ENCODE assay signal across 21 cellular contexts in genomic region chr2:134027980-134028379, GRCh38.
DNase-seq lines count a peak whose midpoint lies in the region; ATAC-seq, FAIRE-seq and TF ChIP-seq lines count a peak whose summit lies in the region.
"Had no signal": no experiment of that assay in that cellular context is flagged by ENCODE, and none has a peak within 500 bp of the region (broad histone marks: within the 10 kb centered on the region; RNA-seq: fewer than 3 reads in every experiment).

No MANE protein-coding gene starts in this region.

- H2AFZ ChIP-seq in H1 (ENCODE audit: low read length) (peak overlapping the region; percentile 86; the same call in 1 of the 2 replicates), osteoblast (ENCODE audit: low read length) (no peak overlapping the region)

- no peaks in the 10 kb centered on the region for H3K36me3 Mint-ChIP-seq in Calu3 (ENCODE audit: insufficient read depth, unreplicated experiment)
- H3K36me3 Mint-ChIP-seq in CD4-positive, alpha-beta T cell (ENCODE audit: low read depth), result no peaks in the 10 kb centered on the region
- H3K36me3 Mint-ChIP-seq: activated naive CD4-positive, alpha-beta T cell treated with anti-CD3 and anti-CD28 coated beads, Interleukin-2, amount 50 U/mL, for 24 hours; natural killer cell; stimulated activated effector memory CD8-positive, alpha-beta T cell treated with anti-CD3 and anti-CD28 coated beads, Interleukin-12 subunit alpha, Interleukin-12 subunit beta, amount 100 ng/mL, for 72 hours had no signal

- no peaks in the 10 kb centered on the region for H3K36me3 ChIP-seq in H1 (ENCODE audit: control insufficient read depth in 2 of 4, insufficient read depth in 4 of 4, low read length in 3 of 4)
- H3K36me3 ChIP-seq in kidney (ENCODE audit: control insufficient read depth in 1 of 2, insufficient read depth in 2 of 2, low read length in 2 of 2), result no peaks in the 10 kb centered on the region
- no peaks in the 10 kb centered on the region for H3K36me3 ChIP-seq in skeletal muscle tissue (ENCODE audit: control insufficient read depth in 3 of 3, insufficient read depth in 3 of 3, low read length in 3 of 3)
- no peaks in the 10 kb centered on the region for H3K36me3 ChIP-seq in osteoblast (ENCODE audit: insufficient read depth, low read length)
- H3K36me3 ChIP-seq: right lobe of liver had no signal

- no peaks in the 10 kb centered on the region for H3K4me1 Mint-ChIP-seq in Calu3 (ENCODE audit: low read depth, unreplicated experiment)
- no peaks in the 10 kb centered on the region for H3K4me1 Mint-ChIP-seq in CD4-positive, alpha-beta T cell (ENCODE audit: low read depth)
- H3K4me1 Mint-ChIP-seq: activated naive CD4-positive, alpha-beta T cell treated with anti-CD3 and anti-CD28 coated beads, Interleukin-2, amount 50 U/mL, for 24 hours; natural killer cell had no signal

- peak overlapping the region; percentile 85; the same call in 1 of the 2 replicates for H2BK12ac ChIP-seq in H1 (ENCODE audit: low read depth, low read length)

- peaks cover 2% of the 10 kb centered on the region; the same call in 1 of the 2 replicates for H3K23me2 ChIP-seq in H1 (ENCODE audit: low read depth, low read length)

- WGBS in H1 (ENCODE audit: extremely low coverage in 1 of 2, insufficient coverage in 1 of 2, insufficient read length in 1 of 2, insufficient replicate concordance in 2 of 2, low coverage in 1 of 2, low lambda C conversion rate in 2 of 2, missing lambda C conversion rate in 1 of 2), 2 experiments, result 44% methylated on average over 20 of the region's 21 CpGs; no CpG with 5 or more reads in 1 of the 2 experiments

- H3K4me3 Mint-ChIP-seq in Calu3 (ENCODE audit: low read depth, unreplicated experiment), result peak overlapping the region; percentile 64
- no peak overlapping the region for H3K4me3 Mint-ChIP-seq in CD4-positive, alpha-beta T cell
- H3K4me3 Mint-ChIP-seq: activated naive CD4-positive, alpha-beta T cell treated with anti-CD3 and anti-CD28 coated beads, Interleukin-2, amount 50 U/mL, for 24 hours; effector memory CD8-positive, alpha-beta T cell; natural killer cell; stimulated activated effector memory CD8-positive, alpha-beta T cell treated with anti-CD3 and anti-CD28 coated beads, Interleukin-12 subunit alpha, Interleukin-12 subunit beta, amount 100 ng/mL, for 72 hours had no signal

- H3K4ac ChIP-seq in H1 (replicated peaks; ENCODE audit: insufficient read length, low read depth, low read length), result no peak overlapping the region

- H3K27ac ChIP-seq in H1 (ENCODE audit: low read depth, low read length) (no peak overlapping the region), kidney (ENCODE audit: low read depth in 2 of 2, low read length in 2 of 2) (no peak overlapping the region), skeletal muscle tissue (ENCODE audit: low read depth, low read length) (no peak overlapping the region), osteoblast (ENCODE audit: low read depth, low read length) (no peak overlapping the region)
- H3K27ac ChIP-seq in CD4-positive, alpha-beta T cell (ENCODE audit: low read depth, low read length), result no peak overlapping the region
- H3K27ac ChIP-seq: right lobe of liver had no signal

- no peak overlapping the region for H4K5ac ChIP-seq in H1 (ENCODE audit: insufficient read length, low read depth, low read length)

- no peak for ATAC-seq in CD4-positive, alpha-beta T cell (ENCODE audit: poor library complexity)
- no peak for ATAC-seq in esophagus mucosa
- ATAC-seq: activated CD4-positive, CD25-positive, alpha-beta regulatory T cell treated with anti-CD3 and anti-CD28 coated beads, Interleukin-2, amount 50 U/mL, for 24 hours; effector memory CD8-positive, alpha-beta T cell; natural killer cell; stimulated activated effector memory CD8-positive, alpha-beta T cell treated with anti-CD3 and anti-CD28 coated beads, Interleukin-12 subunit alpha, Interleukin-12 subunit beta, amount 100 ng/mL, for 72 hours had no signal

- FAIRE-seq in H1 (lab: Jason Lieb, UNC), result no peak
- no peak for FAIRE-seq in kidney (lab: Jason Lieb, UNC)

- H3K27me3 ChIP-seq in H1 (replicated peaks in 1 of 4; ENCODE audit: control insufficient read depth in 3 of 4, extremely low read depth in 1 of 4, insufficient read depth in 3 of 4, low read length in 3 of 4) (no peaks in the 10 kb centered on the region; a peak in 1 of 7 replicates), skeletal muscle tissue (ENCODE audit: control insufficient read depth in 3 of 3, insufficient read depth in 3 of 3, low read length in 3 of 3) (peaks cover 13 to 25% (median 23%) of the 10 kb centered on the region in 3 donors), osteoblast (ENCODE audit: insufficient read depth, low read length) (peaks cover 23% of the 10 kb centered on the region)
- peaks cover 29% of the 10 kb centered on the region for H3K27me3 ChIP-seq in CD4-positive, alpha-beta T cell (ENCODE audit: control insufficient read depth, insufficient read depth, low read length)
- H3K27me3 ChIP-seq: right lobe of liver had no signal

- no peak overlapping the region for H3K23ac ChIP-seq in H1 (ENCODE audit: insufficient read length)

- peak overlapping the region; percentile 68; the same call in 1 of the 2 replicates for H2BK20ac ChIP-seq in H1 (ENCODE audit: low read length)

- H3K9me3 ChIP-seq in H1 (ENCODE audit: insufficient read depth in 2 of 2, low read depth in 1 of 2, low read length in 1 of 2), result no peaks in the 10 kb centered on the region
- no peaks in the 10 kb centered on the region for H3K9me3 ChIP-seq in kidney (ENCODE audit: control insufficient read depth in 1 of 2, low read length in 2 of 2)
- no peaks in the 10 kb centered on the region for H3K9me3 ChIP-seq in skeletal muscle tissue (ENCODE audit: control insufficient read depth in 3 of 3, low read length in 3 of 3)
- no peaks in the 10 kb centered on the region for H3K9me3 ChIP-seq in CD4-positive, alpha-beta T cell (ENCODE audit: control insufficient read depth, low read length)
- H3K9me3 ChIP-seq in osteoblast (ENCODE audit: low read depth, low read length), result no peaks in the 10 kb centered on the region
- H3K9me3 ChIP-seq: right lobe of liver had no signal

- no peaks in the 10 kb centered on the region for H3K9me3 Mint-ChIP-seq in Calu3 (ENCODE audit: low read depth, unreplicated experiment)
- H3K9me3 Mint-ChIP-seq in CD4-positive, alpha-beta T cell, result no peaks in the 10 kb centered on the region
- H3K9me3 Mint-ChIP-seq: activated naive CD4-positive, alpha-beta T cell treated with anti-CD3 and anti-CD28 coated beads, Interleukin-2, amount 50 U/mL, for 24 hours; effector memory CD8-positive, alpha-beta T cell; natural killer cell; stimulated activated effector memory CD8-positive, alpha-beta T cell treated with anti-CD3 and anti-CD28 coated beads, Interleukin-12 subunit alpha, Interleukin-12 subunit beta, amount 100 ng/mL, for 72 hours had no signal

- no peaks in the 10 kb centered on the region for H3K79me1 ChIP-seq in H1 (ENCODE audit: low read depth, low read length)

- peak overlapping the region; percentile 83; the same call in 1 of the 2 replicates for H4K8ac ChIP-seq in H1 (ENCODE audit: extremely low read depth, insufficient read depth, low read length)

- TF ChIP-seq RAD21 in H1 (IDR thresholded peaks at IDR 0.05 in 1 of 2, conservative IDR thresholded peaks at IDR 0.05 in 1 of 2; ENCODE audit: low read depth in 2 of 2, low read length in 2 of 2), result peak in 1 of 2 experiments; percentile 17; a peak in 1 of 4 replicates

- H3K27me3 Mint-ChIP-seq in Calu3 (ENCODE audit: unreplicated experiment), result peaks cover 38% of the 10 kb centered on the region
- H3K27me3 Mint-ChIP-seq in CD4-positive, alpha-beta T cell, result peaks cover 49% of the 10 kb centered on the region

- TF ChIP-seq EP300 in H1 (IDR thresholded peaks at IDR 0.05; ENCODE audit: borderline replicate concordance in 1 of 2, low read depth in 2 of 2, low read length in 2 of 2), result no peak

- H3K14ac ChIP-seq in H1 (ENCODE audit: insufficient read length), result no peak overlapping the region

- peak; percentile 23 for DNase-seq in Calu3
- peak in 1 of 2 experiments; percentile 61 for DNase-seq in H1 (ENCODE audit: low read depth in 1 of 2, low spot score in 2 of 2)
- peak; percentile 64 for DNase-seq in kidney
- no peak for DNase-seq in OCI-M1 (lab: John Stamatoyannopoulos, UW)
- no peak for DNase-seq in CD4-positive, alpha-beta T cell
- DNase-seq in osteoblast (ENCODE audit: insufficient read length, low spot score, missing footprints), result no peak
- DNase-seq: activated CD8-positive, alpha-beta memory T cell treated with anti-CD3 and anti-CD28 coated beads, Interleukin-2, amount 50 U/mL, for 48 hours; central memory CD4-positive, alpha-beta T cell; DMS79 treated with DMSO at 0.1 percent for 48 hours; effector memory CD8-positive, alpha-beta T cell; Kasumi-1; kidney glomerular epithelial cell; natural killer cell; NCI-H1436 treated with DMSO at 0.1 percent for 48 hours; NCI-H524 treated with DMSO at 0.1 percent for 48 hours; right lobe of liver had no signal

- H3K18ac ChIP-seq in H1 (ENCODE audit: extremely low read depth, low read length), result peak overlapping the region; percentile 86; the same call in 1 of the 2 replicates

- H2BK15ac ChIP-seq in H1 (ENCODE audit: low read length), result 0 out of 2 replicates have a peak overlapping the region, but pooled peaks have one; percentile 75

- H3K56ac ChIP-seq in H1 (replicated peaks; ENCODE audit: insufficient read length, low read depth, low read length), result no peak overlapping the region

- no peak for TF ChIP-seq CTCF in Calu3 (IDR thresholded peaks at IDR 0.05; ENCODE audit: unreplicated experiment)
- no peak for TF ChIP-seq CTCF in H1 (IDR thresholded peaks at IDR 0.05; ENCODE audit: control extremely low read depth in 1 of 3, insufficient read depth in 1 of 3, low read depth in 1 of 3, low read length in 3 of 3)
- no peak for TF ChIP-seq CTCF in kidney (IDR thresholded peaks at IDR 0.05; ENCODE audit: borderline replicate concordance, extremely low read depth, insufficient read depth)
- no peak for TF ChIP-seq CTCF in CD4-positive, alpha-beta T cell (IDR thresholded peaks at IDR 0.05)
- no peak for TF ChIP-seq CTCF in osteoblast (IDR thresholded peaks at IDR 0.05; ENCODE audit: extremely low read depth, low read depth, low read length)

- no peak overlapping the region for H3K27ac Mint-ChIP-seq in Calu3 (ENCODE audit: unreplicated experiment)
- no peak overlapping the region for H3K27ac Mint-ChIP-seq in CD4-positive, alpha-beta T cell
- H3K27ac Mint-ChIP-seq: activated naive CD4-positive, alpha-beta T cell treated with anti-CD3 and anti-CD28 coated beads, Interleukin-2, amount 50 U/mL, for 24 hours; effector memory CD8-positive, alpha-beta T cell; natural killer cell; stimulated activated effector memory CD8-positive, alpha-beta T cell treated with anti-CD3 and anti-CD28 coated beads, Interleukin-12 subunit alpha, Interleukin-12 subunit beta, amount 100 ng/mL, for 72 hours had no signal

- intact Hi-C loops in Calu3 (cut with micrococcal nuclease; ENCODE audit: unreplicated experiment), result no loop called here
- intact Hi-C loops in kidney (cut with DNase I), result no loop called here
- intact Hi-C loops in CD4-positive, alpha-beta T cell (cut with DNase I, micrococcal nuclease), result no loop called here

- no peak overlapping the region for H2BK120ac ChIP-seq in H1 (replicated peaks; ENCODE audit: low read depth, low read length)

- H2BK5ac ChIP-seq in H1 (ENCODE audit: low read depth, low read length), result no peak overlapping the region

- CTCF ChIA-PET in Calu3 (lab: Charles Lee) (no interaction called here), H1 (lab: Charles Lee; ENCODE audit: partially characterized antibody) (interaction anchor here (0.9 to 1.5 kb wide), 4 partner anchors 9 to 217 kb away, joined by 3 to 6 read pairs (median 4); no protein-coding TSS in a partner anchor)
- CTCF ChIA-PET in CD4-positive, alpha-beta T cell (lab: Charles Lee), result no interaction called here

- H3K4me2 ChIP-seq in H1 (ENCODE audit: insufficient read depth in 1 of 2, low read depth in 2 of 2, low read length in 2 of 2) (peak overlapping the region; percentile 37 to 45), osteoblast (ENCODE audit: insufficient read depth, low read length) (no peak overlapping the region)

- no TSS peak for BruUV-seq in Calu3 (replicated peaks; lab: Mats Ljungman, UMichigan)

- POLR2A ChIA-PET in H1 (lab: Charles Lee; ENCODE audit: partially characterized antibody), result no interaction called here
- POLR2A ChIA-PET in CD4-positive, alpha-beta T cell (lab: Charles Lee), result no interaction called here

- H3K4me1 ChIP-seq in H1 (replicated peaks in 1 of 4; ENCODE audit: control insufficient read depth in 3 of 4, insufficient read depth in 4 of 4, low read length in 3 of 4), result peaks cover 0 to 7% (median 0%) of the 10 kb centered on the region in 4 experiments; a peak in 2 of 7 replicates
- H3K4me1 ChIP-seq in kidney (ENCODE audit: control insufficient read depth in 1 of 2, insufficient read depth in 1 of 2, low read depth in 1 of 2, low read length in 2 of 2), result no peaks in the 10 kb centered on the region
- no peaks in the 10 kb centered on the region for H3K4me1 ChIP-seq in skeletal muscle tissue (ENCODE audit: control insufficient read depth in 3 of 3, insufficient read depth in 3 of 3, low read length in 3 of 3)
- no peaks in the 10 kb centered on the region for H3K4me1 ChIP-seq in osteoblast (ENCODE audit: insufficient read depth, low read length)
- H3K4me1 ChIP-seq: right lobe of liver had no signal

- H4K91ac ChIP-seq in H1 (replicated peaks; ENCODE audit: insufficient read length, low read length), result no peak overlapping the region

- no peak overlapping the region for H2AK5ac ChIP-seq in H1 (ENCODE audit: low read depth, low read length)

- H3K9ac ChIP-seq in H1 (replicated peaks in 1 of 4; ENCODE audit: extremely low read depth in 1 of 4, low read depth in 3 of 4, low read length in 3 of 4), result no peak overlapping the region
- no peak overlapping the region for H3K9ac ChIP-seq in kidney (ENCODE audit: low read length in 2 of 2)
- H3K9ac ChIP-seq in skeletal muscle tissue (ENCODE audit: low read depth in 1 of 3, low read length in 3 of 3), result peak overlapping the region in 2 of 3 donors; percentile 10 to 32

- no peak for TF ChIP-seq POLR2A in H1 (IDR thresholded peaks at IDR 0.05; ENCODE audit: control extremely low read depth in 1 of 2, low read depth in 2 of 2, low read length in 2 of 2)

- H3K4me3 ChIP-seq in H1 (ENCODE audit: extremely low read depth in 1 of 4, insufficient read depth in 2 of 4, low read depth in 3 of 4, low read length in 4 of 4) (peak overlapping the region in 2 of 4 experiments; percentile 0 to 35; a peak in 5 of 8 replicates), kidney (ENCODE audit: low read length in 2 of 2) (no peak overlapping the region), skeletal muscle tissue (ENCODE audit: low read length in 3 of 3) (peak overlapping the region; percentile 35 to 51 (median 45)), osteoblast (ENCODE audit: insufficient read depth, low read length) (no peak overlapping the region)
- H3K4me3 ChIP-seq: right lobe of liver had no signal

- H4K20me1 ChIP-seq in H1 (replicated peaks in 1 of 2; ENCODE audit: control insufficient read depth in 1 of 2, insufficient read depth in 2 of 2, low read length in 2 of 2) (no peaks in the 10 kb centered on the region), osteoblast (ENCODE audit: insufficient read depth, low read length) (no peaks in the 10 kb centered on the region)

- H3K79me2 ChIP-seq in H1 (ENCODE audit: control insufficient read depth in 1 of 2, insufficient read depth in 2 of 2, low read length in 2 of 2) (no peaks in the 10 kb centered on the region), osteoblast (ENCODE audit: insufficient read depth, low read length) (no peaks in the 10 kb centered on the region)

Comparison
In these comparisons a context has a peak if more than half of its experiments do, and no peak if none do; other contexts are left out.
1. DNase-seq: peak in Calu3 (single experiment) and kidney (single experiment); none in OCI-M1 (single experiment), CD4-positive, alpha-beta T cell (0 of 10) and osteoblast (single experiment).
2. H3K4me3 ChIP-seq: peak in skeletal muscle tissue (3 of 3); none in kidney (0 of 2) and osteoblast (single experiment).
3. H3K9ac ChIP-seq: peak in skeletal muscle tissue (2 of 3); none in H1 (0 of 4) and kidney (0 of 2).